17 cellular contexts compared by ENCODE assay signal in genomic region chr13:67069117-67069767, GRCh38.
DNase-seq lines count a peak whose midpoint lies in the region; TF ChIP-seq lines count a peak whose summit lies in the region.
"Had no signal": no experiment of that assay in that cellular context is flagged by ENCODE, and none has a peak within 500 bp of the region (broad histone marks: within the 10 kb centered on the region; RNA-seq: fewer than 3 reads in every experiment).

No MANE protein-coding gene starts in this region.

- H3K27ac ChIP-seq in HEK293 (ENCODE audit: extremely low read depth, low read depth, low read length), result no peak overlapping the region
- H3K27ac ChIP-seq: left ventricle myocardium inferior, thoracic aorta, VCaP had no signal

- no peaks in the 10 kb centered on the region for H3K9me3 ChIP-seq in HEK293 (ENCODE audit: control insufficient read depth, insufficient read depth, low read depth, low read length)
- H3K9me3 ChIP-seq: left ventricle myocardium inferior, thoracic aorta had no signal

- no peaks in the 10 kb centered on the region for H3K4me1 ChIP-seq in HEK293 (ENCODE audit: control insufficient read depth, insufficient read depth, low read length)
- H3K4me1 ChIP-seq: left ventricle myocardium inferior had no signal

- TF ChIP-seq CTCF in HEK293 (tag by site-specific recombination; IDR thresholded peaks at IDR 0.05) (no peak), choroid plexus epithelial cell (conservative IDR thresholded peaks at IDR 0.05; ENCODE audit: low read depth, low read length) (no peak)

- H3K36me3 ChIP-seq in HEK293 (ENCODE audit: control insufficient read depth in 2 of 2, insufficient read depth in 1 of 2, low read length in 2 of 2), result no peaks in the 10 kb centered on the region
- H3K36me3 ChIP-seq: left ventricle myocardium inferior, thoracic aorta had no signal

- CTCF ChIA-PET in HEK293 (lab: Yijun Ruan, JAX), result no interaction called here

- POLR2A ChIA-PET in HEK293 (lab: Yijun Ruan, JAX), result no interaction called here

- peak; percentile 8 for DNase-seq in NCI-H2227 treated with DMSO at 0.1 percent for 48 hours (lab: John Stamatoyannopoulos, UW)
- peak; percentile 77 for DNase-seq in choroid plexus epithelial cell (ENCODE audit: low read depth)
- DNase-seq in pons (ENCODE audit: low spot score), result peak; percentile 83
- no peak for DNase-seq in NCI-H510A (lab: John Stamatoyannopoulos, UW)
- DNase-seq in stimulated activated CD4-positive, alpha-beta T cell treated with anti-CD3 and anti-CD28 coated beads, Interleukin-15, amount 100 ng/mL, for 24 hours, result no peak
- DNase-seq in DMS53 treated with DMSO at 0.1 percent for 48 hours (lab: John Stamatoyannopoulos, UW; ENCODE audit: unreplicated experiment), result no peak
- DNase-seq: activated CD4-positive, alpha-beta memory T cell treated with anti-CD3 and anti-CD28 coated beads, Interleukin-2, amount 10 ng/mL, durations not matched to agents 7 days and 5 days; activated naive CD4-positive, alpha-beta T cell treated with anti-CD3 and anti-CD28 coated beads, Interleukin-2, amount 10 ng/mL, durations not matched to agents 7 days and 5 days; effector memory CD8-positive, alpha-beta T cell; Kasumi-1; left ventricle myocardium inferior; NCI-H1092; retina; SHP77 had no signal

- H3K4me3 ChIP-seq in HEK293 (ENCODE audit: low read depth, low read length), result no peak overlapping the region
- peak overlapping the region; percentile 23 for H3K4me3 ChIP-seq in choroid plexus epithelial cell (ENCODE audit: low read depth, low read length)
- H3K4me3 ChIP-seq: left ventricle myocardium inferior, thoracic aorta had no signal

TF ChIP-seq in HEK293, 187 proteins besides CTCF, POLR2A, EP300 and RAD21:
- TF ChIP-seq ZNF311 (tag by site-specific recombination; IDR thresholded peaks at IDR 0.05; ENCODE audit: borderline replicate concordance) (no peak), ZBTB44 (tag by site-specific recombination; IDR thresholded peaks at IDR 0.05) (no peak), PRDM1 (tag by site-specific recombination; IDR thresholded peaks at IDR 0.05) (peak; percentile 46; the same call in 1 of the 2 replicates), ZNF169 (tag by site-specific recombination; IDR thresholded peaks at IDR 0.05) (no peak), ZNF335 (tag by site-specific recombination; conservative IDR thresholded peaks at IDR 0.05) (0 out of 2 replicates have a peak, but pooled peaks have one; percentile 12), ZNF600 (tag by site-specific recombination; IDR thresholded peaks at IDR 0.05) (no peak), FEZF1 (tag by site-specific recombination; IDR thresholded peaks at IDR 0.05) (peak; percentile 66; the same call in 1 of the 2 replicates), ZNF660 (tag by site-specific recombination; IDR thresholded peaks at IDR 0.05) (0 out of 2 replicates have a peak, but pooled peaks have one; percentile 40), ZNF184 (tag by site-specific recombination; IDR thresholded peaks at IDR 0.05) (no peak), ZNF404 (tag by site-specific recombination; IDR thresholded peaks at IDR 0.05) (no peak), ZNF837 (tag by site-specific recombination; IDR thresholded peaks at IDR 0.05) (no peak), ZBTB17 (tag by site-specific recombination; IDR thresholded peaks at IDR 0.05) (0 out of 2 replicates have a peak, but pooled peaks have one; percentile 16), OVOL3 (tag by site-specific recombination; IDR thresholded peaks at IDR 0.05) (no peak), ZNF398 (tag by site-specific recombination; IDR thresholded peaks at IDR 0.05) (no peak), ZIC2 (tag by site-specific recombination; IDR thresholded peaks at IDR 0.05) (0 out of 2 replicates have a peak, but pooled peaks have one; percentile 11)
- TF ChIP-seq, protein P1, sequence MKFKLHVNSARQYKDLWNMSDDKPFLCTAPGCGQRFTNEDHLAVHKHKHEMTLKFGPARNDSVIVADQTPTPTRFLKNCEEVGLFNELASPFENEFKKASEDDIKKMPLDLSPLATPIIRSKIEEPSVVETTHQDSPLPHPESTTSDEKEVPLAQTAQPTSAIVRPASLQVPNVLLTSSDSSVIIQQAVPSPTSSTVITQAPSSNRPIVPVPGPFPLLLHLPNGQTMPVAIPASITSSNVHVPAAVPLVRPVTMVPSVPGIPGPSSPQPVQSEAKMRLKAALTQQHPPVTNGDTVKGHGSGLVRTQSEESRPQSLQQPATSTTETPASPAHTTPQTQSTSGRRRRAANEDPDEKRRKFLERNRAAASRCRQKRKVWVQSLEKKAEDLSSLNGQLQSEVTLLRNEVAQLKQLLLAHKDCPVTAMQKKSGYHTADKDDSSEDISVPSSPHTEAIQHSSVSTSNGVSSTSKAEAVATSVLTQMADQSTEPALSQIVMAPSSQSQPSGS (tag by site-specific recombination; IDR thresholded peaks at IDR 0.05; ENCODE audit: low read depth), result peak; percentile 66; the same call in 1 of the 2 replicates
TF ChIP-seq in HEK293: peak in this region for 7.

Comparison
In these comparisons a context has a peak if more than half of its experiments do, and no peak if none do; other contexts are left out.
1. DNase-seq: peak in NCI-H2227 treated with DMSO at 0.1 percent for 48 hours (single experiment), choroid plexus epithelial cell (single experiment) and pons (single experiment); none in NCI-H510A (single experiment), stimulated activated CD4-positive, alpha-beta T cell treated with anti-CD3 and anti-CD28 coated beads, Interleukin-15, amount 100 ng/mL, for 24 hours (single experiment) and DMS53 treated with DMSO at 0.1 percent for 48 hours (single experiment).